In genomic region chr10:69568472-69569143, GRCh38 we compare ENCODE assay signal across 1 cellular context.
TF ChIP-seq lines count a peak whose summit lies in the region.

No MANE protein-coding gene starts in this region.

TF ChIP-seq in WTC11, 78 proteins besides CTCF, POLR2A, EP300 and RAD21 (continued from another document):
- TF ChIP-seq TP53 (CRISPR knock-in tag; IDR thresholded peaks at IDR 0.05) (no peak), MAX (CRISPR knock-in tag; IDR thresholded peaks at IDR 0.05) (peak; percentile 56), ZBTB21 (CRISPR knock-in tag; IDR thresholded peaks at IDR 0.05; ENCODE audit: borderline replicate concordance) (0 out of 2 replicates have a peak, but pooled peaks have one; percentile 43), IRF1 (CRISPR knock-in tag; IDR thresholded peaks at IDR 0.05) (no peak)
TF ChIP-seq in WTC11: peak in this region for 7.
